In genomic region chr17:64054304-64054703, GRCh38 we compare ENCODE assay signal across 29 cellular contexts. TPM values are rescaled to one million over a fixed set of nuclear protein-coding genes. Genes with fewer than 3 reads are reported as not detected.
DNase-seq lines count a peak whose midpoint lies in the region; ATAC-seq and TF ChIP-seq lines count a peak whose summit lies in the region.
"Had no signal": no experiment of that assay in that cellular context is flagged by ENCODE, and none has a peak within 500 bp of the region (broad histone marks: within the 10 kb centered on the region; RNA-seq: fewer than 3 reads in every experiment).

No MANE protein-coding gene starts in this region.

- intact Hi-C loops in natural killer cell (cut with micrococcal nuclease): loop anchor here (5.0 kb wide), 1 partner anchor 38 kb away; no protein-coding TSS in a partner anchor
- intact Hi-C loops in posterior vena cava (cut with DNase I): no loop called here

- no peak overlapping the region for H2BK15ac ChIP-seq in mesendoderm (replicated peaks; ENCODE audit: low read depth)

- H3K36me3 Mint-ChIP-seq in activated CD4-positive, alpha-beta T cell treated with anti-CD3 and anti-CD28 coated beads, Interleukin-2, amount 10 ng/mL, durations not matched to agents 7 days and 5 days (ENCODE audit: low read depth): peaks cover 87% of the 10 kb centered on the region
- H3K36me3 Mint-ChIP-seq in natural killer cell treated with Interleukin-12 subunit alpha and Interleukin-12 subunit beta and Interleukin-15 and Interleukin-18, amount 100 ng/mL, for 72 hours: peaks cover 54% of the 10 kb centered on the region
- peaks cover 9% of the 10 kb centered on the region for H3K36me3 Mint-ChIP-seq in natural killer cell

- no peak overlapping the region for H3K23ac ChIP-seq in mesendoderm (ENCODE audit: low read length)

- H3K27me3 Mint-ChIP-seq in activated CD4-positive, alpha-beta T cell treated with anti-CD3 and anti-CD28 coated beads, Interleukin-2, amount 10 ng/mL, durations not matched to agents 7 days and 5 days: no peaks in the 10 kb centered on the region
- H3K27me3 Mint-ChIP-seq in natural killer cell treated with Interleukin-12 subunit alpha and Interleukin-12 subunit beta and Interleukin-15 and Interleukin-18, amount 100 ng/mL, for 72 hours: no peaks in the 10 kb centered on the region
- H3K27me3 Mint-ChIP-seq in natural killer cell (ENCODE audit: low read depth in 2 of 2): no peaks in the 10 kb centered on the region
- H3K27me3 Mint-ChIP-seq: B cell had no signal

- no peaks in the 10 kb centered on the region for H3K79me1 ChIP-seq in mesendoderm (ENCODE audit: low read length)

- H3K27ac ChIP-seq in mesendoderm (ENCODE audit: low read depth, low read length): no peak overlapping the region
- H3K27ac ChIP-seq: 22Rv1, C4-2B, SJCRH30 had no signal

- no peak for DNase-seq in activated CD4-positive, alpha-beta T cell treated with anti-CD3 and anti-CD28 coated beads, Interleukin-2, amount 10 ng/mL, durations not matched to agents 7 days and 5 days
- no peak for DNase-seq in activated CD4-positive, alpha-beta T cell treated with anti-CD3 and anti-CD28 coated beads for 48 hours
- DNase-seq in natural killer cell treated with Interleukin-12 subunit alpha and Interleukin-12 subunit beta and Interleukin-15 and Interleukin-18, amount 100 ng/mL, for 72 hours (ENCODE audit: low spot score): no peak
- no peak for DNase-seq in natural killer cell
- DNase-seq in mesendoderm: no peak
- DNase-seq in RKO (ENCODE audit: low spot score): no peak
- DNase-seq in NCI-H1048 (lab: John Stamatoyannopoulos, UW): no peak
- DNase-seq in posterior vena cava (ENCODE audit: low spot score): no peak
- DNase-seq: Calu3; DMS79 treated with DMSO at 0.1 percent for 48 hours; GF-D8; HFFc6; Karpas-422; MV-4-11; NCI-H1105 treated with DMSO at 0.1 percent for 48 hours; NCI-H2029; NCI-H446; NCI-H524 treated with DMSO at 0.1 percent for 48 hours; NCI-H82; NK-92 treated with Interleukin-12 subunit alpha and Interleukin-12 subunit beta, amount 100 ng/mL, for 24 hours; PC-3; SJCRH30 had no signal

- H3K27me3 ChIP-seq in mesendoderm (ENCODE audit: insufficient read depth, low read length, poor library complexity): no peaks in the 10 kb centered on the region
- H3K27me3 ChIP-seq: SJCRH30 had no signal

- no peak overlapping the region for H4K5ac ChIP-seq in mesendoderm (ENCODE audit: low read length)

- H3K4me1 ChIP-seq in mesendoderm (ENCODE audit: control insufficient read depth, low read depth, low read length): peaks cover 9% of the 10 kb centered on the region
- H3K4me1 ChIP-seq: HAP-1, SJCRH30 had no signal

- H3K9me3 Mint-ChIP-seq in activated CD4-positive, alpha-beta T cell treated with anti-CD3 and anti-CD28 coated beads, Interleukin-2, amount 10 ng/mL, durations not matched to agents 7 days and 5 days: no peaks in the 10 kb centered on the region
- no peaks in the 10 kb centered on the region for H3K9me3 Mint-ChIP-seq in natural killer cell treated with Interleukin-12 subunit alpha and Interleukin-12 subunit beta and Interleukin-15 and Interleukin-18, amount 100 ng/mL, for 72 hours
- no peaks in the 10 kb centered on the region for H3K9me3 Mint-ChIP-seq in natural killer cell
- H3K9me3 Mint-ChIP-seq: GM23338, HFFc6 had no signal

- H3K4me3 Mint-ChIP-seq in activated CD4-positive, alpha-beta T cell treated with anti-CD3 and anti-CD28 coated beads, Interleukin-2, amount 10 ng/mL, durations not matched to agents 7 days and 5 days: no peak overlapping the region
- H3K4me3 Mint-ChIP-seq in natural killer cell treated with Interleukin-12 subunit alpha and Interleukin-12 subunit beta and Interleukin-15 and Interleukin-18, amount 100 ng/mL, for 72 hours: no peak overlapping the region
- H3K4me3 Mint-ChIP-seq in natural killer cell: no peak overlapping the region
- H3K4me3 Mint-ChIP-seq: B cell, GM23338, HFFc6 had no signal

- H3K4me2 ChIP-seq in mesendoderm (ENCODE audit: low read length): no peak overlapping the region
- H3K4me2 ChIP-seq: GM23338 had no signal

- no peak overlapping the region for H2AK5ac ChIP-seq in mesendoderm (ENCODE audit: low read length)

- no peak for ATAC-seq in natural killer cell treated with Interleukin-12 subunit alpha and Interleukin-12 subunit beta and Interleukin-15 and Interleukin-18, amount 100 ng/mL, for 72 hours
- no peak for ATAC-seq in natural killer cell
- ATAC-seq: GM23338, PC-3, Right ventricle myocardium inferior had no signal

- WGBS in mesendoderm (ENCODE audit: extremely low coverage, insufficient coverage, low lambda C conversion rate): no CpG with 5 or more reads among the region's 21 CpGs

- H4K8ac ChIP-seq in mesendoderm (ENCODE audit: low read depth, low read length): no peak overlapping the region

- H3K56ac ChIP-seq in mesendoderm (ENCODE audit: low read length): peak overlapping the region; percentile 11

- peaks cover 71% of the 10 kb centered on the region for H3K4me1 Mint-ChIP-seq in activated CD4-positive, alpha-beta T cell treated with anti-CD3 and anti-CD28 coated beads, Interleukin-2, amount 10 ng/mL, durations not matched to agents 7 days and 5 days
- H3K4me1 Mint-ChIP-seq in natural killer cell treated with Interleukin-12 subunit alpha and Interleukin-12 subunit beta and Interleukin-15 and Interleukin-18, amount 100 ng/mL, for 72 hours (ENCODE audit: low read depth in 2 of 2): peaks cover 44 to 60% of the 10 kb centered on the region in 2 donors
- H3K4me1 Mint-ChIP-seq in natural killer cell: peaks cover 41 to 44% of the 10 kb centered on the region in 2 donors

- peak overlapping the region; percentile 54 for H3K27ac Mint-ChIP-seq in activated CD4-positive, alpha-beta T cell treated with anti-CD3 and anti-CD28 coated beads, Interleukin-2, amount 10 ng/mL, durations not matched to agents 7 days and 5 days
- H3K27ac Mint-ChIP-seq in natural killer cell treated with Interleukin-12 subunit alpha and Interleukin-12 subunit beta and Interleukin-15 and Interleukin-18, amount 100 ng/mL, for 72 hours: peak overlapping the region; percentile 99
- H3K27ac Mint-ChIP-seq in natural killer cell: peak overlapping the region in 1 of 2 donors; percentile 68
- H3K27ac Mint-ChIP-seq: B cell, GM23338, HFFc6 had no signal

- H3K79me2 ChIP-seq in mesendoderm (ENCODE audit: control insufficient read depth, insufficient read depth, low read length): no peaks in the 10 kb centered on the region

- H2BK120ac ChIP-seq in mesendoderm (ENCODE audit: low read depth, low read length): no peak overlapping the region

- H2BK5ac ChIP-seq in mesendoderm (ENCODE audit: low read length): no peak overlapping the region

- POLR2A ChIA-PET in activated CD4-positive, alpha-beta T cell treated with anti-CD3 and anti-CD28 coated beads, Interleukin-2, amount 10 ng/mL, durations not matched to agents 7 days and 5 days (lab: Charles Lee): no interaction called here

- CTCF ChIA-PET in activated CD4-positive, alpha-beta T cell treated with anti-CD3 and anti-CD28 coated beads, Interleukin-2, amount 10 ng/mL, durations not matched to agents 7 days and 5 days (lab: Charles Lee): interaction anchor here (0.8 to 2.7 kb wide), 10 partner anchors 10 to 79 kb away, joined by 3 to 10 read pairs (median 6); no protein-coding TSS in a partner anchor

- no peak overlapping the region for H3K4ac ChIP-seq in mesendoderm (ENCODE audit: low read depth, low read length)

- H3K36me3 ChIP-seq in mesendoderm (ENCODE audit: control insufficient read depth, insufficient read depth, low read length): no peaks in the 10 kb centered on the region
- H3K36me3 ChIP-seq: SJCRH30 had no signal

- H3K9ac ChIP-seq in mesendoderm (ENCODE audit: low read length): no peak overlapping the region

- no peak for TF ChIP-seq CTCF in natural killer cell (IDR thresholded peaks at IDR 0.05)

- H3K4me3 ChIP-seq in mesendoderm (ENCODE audit: low read length): no peak overlapping the region
- H3K4me3 ChIP-seq: GM23338, HAP-1, SJCRH30 had no signal

- H3K18ac ChIP-seq in mesendoderm (ENCODE audit: low read length): no peak overlapping the region

RNA-seq across cellular contexts. Expression of gene ICAM2, which starts 33.9 kb away (rescaled TPM):
- total RNA-seq in activated CD4-positive, alpha-beta T cell treated with anti-CD3 and anti-CD28 coated beads, Interleukin-2, amount 10 ng/mL, durations not matched to agents 7 days and 5 days: 100 to 1,000 TPM; 113 to 116 TPM
- 10 to 100 TPM; 14.1 to 20.7 TPM for total RNA-seq in natural killer cell treated with Interleukin-12 subunit alpha and Interleukin-12 subunit beta and Interleukin-15 and Interleukin-18, amount 100 ng/mL, for 72 hours
- total RNA-seq in natural killer cell (10 to 100 TPM; 73.2 to 91.0 (median 78.0) TPM), posterior vena cava (10 to 100 TPM; 26.7 to 36.4 TPM)
- polyA plus RNA-seq in mesendoderm (2013, experiment 1 of 2): 0.70 TPM
- polyA plus RNA-seq in mesendoderm (2013, experiment 2 of 2): 0.57 TPM
- total RNA-seq: PC-3, RPMI7951 had no signal

RNA-seq across cellular contexts. Expression of gene PRR29, which starts 56.2 kb away (rescaled TPM):
- total RNA-seq in activated CD4-positive, alpha-beta T cell treated with anti-CD3 and anti-CD28 coated beads, Interleukin-2, amount 10 ng/mL, durations not matched to agents 7 days and 5 days: 1 to 10 TPM; 3.8 TPM
- total RNA-seq in natural killer cell treated with Interleukin-12 subunit alpha and Interleukin-12 subunit beta and Interleukin-15 and Interleukin-18, amount 100 ng/mL, for 72 hours: 1 to 10 TPM in 1 of 2 donors, under 1 TPM in 1; 0.50 to 1.0 TPM
- total RNA-seq in natural killer cell (1 to 10 TPM in 2 of 3 donors, under 1 TPM in 1; 0.92 to 1.6 (median 1.6) TPM), posterior vena cava (under 1 TPM; 0.29 to 0.69 TPM)
- polyA plus RNA-seq in mesendoderm (2013, experiment 1 of 2): 0.22 TPM
- 0.27 TPM for polyA plus RNA-seq in mesendoderm (2013, experiment 2 of 2)
- total RNA-seq: B cell, RPMI7951 had no signal
